In genomic region chr10:43396928-43397624, GRCh38 we compare ENCODE assay signal across 8 cellular contexts. TPM values are rescaled to one million over a fixed set of nuclear protein-coding genes. Genes with fewer than 3 reads are reported as not detected.
DNase-seq lines count a peak whose midpoint lies in the region; ATAC-seq, FAIRE-seq and TF ChIP-seq lines count a peak whose summit lies in the region.

No MANE protein-coding gene starts in this region.

- peak; percentile 86 for ATAC-seq in A549
- ATAC-seq in GM18861 (IDR thresholded peaks at IDR 0.05; ENCODE audit: unreplicated experiment): peak; percentile 81
- peak; percentile 58 for ATAC-seq in HG03060 (IDR thresholded peaks at IDR 0.05; ENCODE audit: low read depth, unreplicated experiment)

- H3K27ac ChIP-seq in A549 (peak overlapping the region; percentile 86 to 97), cingulate gyrus (ENCODE audit: low read depth, low read length) (peak overlapping the region; percentile 90), layer of hippocampus (ENCODE audit: low read depth, low read length) (peak overlapping the region; percentile 94)

- POLR2A ChIA-PET in A549 (lab: Yijun Ruan, JAX): interaction anchor here (0.6 to 3.3 kb wide), 11 partner anchors 8 to 1757 kb away, joined by 3 to 38 read pairs (median 4); partner anchors contain the start of genes HNRNPF and ZNF487

- TF ChIP-seq EP300 in A549 (IDR thresholded peaks at IDR 0.05): no peak

- peak overlapping the region; percentile 99 for H3K4me2 ChIP-seq in A549

- DNase-seq in A549 (ENCODE audit: low read depth in 1 of 2, low spot score in 1 of 2) (peak; percentile 91 to 95), NCI-H2227 (lab: John Stamatoyannopoulos, UW; ENCODE audit: unreplicated experiment) (peak; percentile 87)
- DNase-seq in activated CD4-positive, alpha-beta T cell treated with anti-CD3 and anti-CD28 coated beads for 1 hour: peak; percentile 52
- peak; percentile 89 for DNase-seq in stimulated activated CD4-positive, alpha-beta T cell treated with anti-CD3 and anti-CD28 coated beads, Interleukin-1b, Interleukin-23, amount 100 ng/mL, for 48 hours

- peak; percentile 19; the same call in 1 of the 2 replicates for TF ChIP-seq POLR2A in A549 (IDR thresholded peaks at IDR 0.05; ENCODE audit: low read length)

- CTCF ChIA-PET in A549 (lab: Yijun Ruan, JAX): interaction anchor here (0.8 to 1.0 kb wide), 2 partner anchors 16 to 19 kb away, joined by 3 read pairs; no protein-coding TSS in a partner anchor

- FAIRE-seq in A549 (lab: Jason Lieb, UNC): no peak

- no peak for TF ChIP-seq RAD21 in A549 (conservative IDR thresholded peaks at IDR 0.05 in 1 of 2, IDR thresholded peaks at IDR 0.05 in 1 of 2)

- H3K9me3 ChIP-seq in A549: no peaks in the 10 kb centered on the region

- no peak for TF ChIP-seq CTCF in A549 (IDR thresholded peaks at IDR 0.05)

- WGBS in A549 (ENCODE audit: missing lambda C conversion rate): under 1% methylated on average over 6 of the region's 70 CpGs

- H3K27me3 ChIP-seq in layer of hippocampus (ENCODE audit: control insufficient read depth, insufficient read depth, low read length): no peaks in the 10 kb centered on the region

- H3K4me3 ChIP-seq in A549: peak overlapping the region; percentile 65

- H3K4me1 ChIP-seq in A549: peaks cover 74% of the 10 kb centered on the region

TF ChIP-seq in A549, 52 proteins besides CTCF, POLR2A, EP300 and RAD21 (continues in another document):
- no peak; the same call in none of the 2 replicates for TF ChIP-seq FOSB (CRISPR knock-in tag; IDR thresholded peaks at IDR 0.05)
- peak; percentile 70; the same call in 1 of the 2 replicates for TF ChIP-seq NPAS2 (CRISPR knock-in tag; IDR thresholded peaks at IDR 0.05; ENCODE audit: borderline replicate concordance)
- no peak for TF ChIP-seq MAFK (IDR thresholded peaks at IDR 0.05; ENCODE audit: partially characterized antibody)
- no peak for TF ChIP-seq ZFP36 (IDR thresholded peaks at IDR 0.05; ENCODE audit: borderline replicate concordance, partially characterized antibody)
- no peak for TF ChIP-seq SREBF2 (IDR thresholded peaks at IDR 0.05)
- no peak for TF ChIP-seq NR3C1 (IDR thresholded peaks at IDR 0.05)
- peak; percentile 51 for TF ChIP-seq BHLHE40 (IDR thresholded peaks at IDR 0.05; ENCODE audit: low read depth, low read length)
- 0 out of 3 replicates have a peak, but pooled peaks have one; percentile 45 for TF ChIP-seq BCL3 (IDR thresholded peaks at IDR 0.05)
- no peak for TF ChIP-seq RCOR1 (IDR thresholded peaks at IDR 0.05; ENCODE audit: low read depth, low read length)
- no peak for TF ChIP-seq RARB (CRISPR knock-in tag; IDR thresholded peaks at IDR 0.05)
- TF ChIP-seq ZC3H11A (IDR thresholded peaks at IDR 0.05): no peak
- peak; percentile 60; the same call in 1 of the 2 replicates for TF ChIP-seq TP53 (CRISPR knock-in tag; IDR thresholded peaks at IDR 0.05)
- no peak for TF ChIP-seq PBX3 (IDR thresholded peaks at IDR 0.05)
- no peak for TF ChIP-seq HDAC2 (IDR thresholded peaks at IDR 0.05)
- TF ChIP-seq HES2 (IDR thresholded peaks at IDR 0.05): no peak
- no peak for TF ChIP-seq FOXS1 (CRISPR knock-in tag; IDR thresholded peaks at IDR 0.05)
- TF ChIP-seq MAZ (IDR thresholded peaks at IDR 0.05; ENCODE audit: borderline replicate concordance, low read depth, low read length): no peak
- TF ChIP-seq HEYL (CRISPR knock-in tag; IDR thresholded peaks at IDR 0.05): no peak
- no peak for TF ChIP-seq KDM1A (IDR thresholded peaks at IDR 0.05; ENCODE audit: low read depth)
- TF ChIP-seq KDM5A (IDR thresholded peaks at IDR 0.05): no peak
- peak; percentile 98 for TF ChIP-seq E2F6 (IDR thresholded peaks at IDR 0.05; ENCODE audit: borderline replicate concordance, low read depth)
- no peak for TF ChIP-seq CHD2 (IDR thresholded peaks at IDR 0.05; ENCODE audit: low read length, partially characterized antibody)
- TF ChIP-seq MYC (IDR thresholded peaks at IDR 0.05; ENCODE audit: borderline replicate concordance, low read length): peak; percentile 91
- 0 out of 2 replicates have a peak, but pooled peaks have one; percentile 11 for TF ChIP-seq GATA3 (IDR thresholded peaks at IDR 0.05; ENCODE audit: borderline replicate concordance)
- no peak for TF ChIP-seq JUNB (IDR thresholded peaks at IDR 0.05)
- TF ChIP-seq EHMT2 (IDR thresholded peaks at IDR 0.05; ENCODE audit: low read depth): no peak
- TF ChIP-seq MAX (IDR thresholded peaks at IDR 0.05): peak; percentile 99
- TF ChIP-seq RNF2 (IDR thresholded peaks at IDR 0.05; ENCODE audit: borderline replicate concordance, low read depth): no peak
- TF ChIP-seq, protein P1, sequence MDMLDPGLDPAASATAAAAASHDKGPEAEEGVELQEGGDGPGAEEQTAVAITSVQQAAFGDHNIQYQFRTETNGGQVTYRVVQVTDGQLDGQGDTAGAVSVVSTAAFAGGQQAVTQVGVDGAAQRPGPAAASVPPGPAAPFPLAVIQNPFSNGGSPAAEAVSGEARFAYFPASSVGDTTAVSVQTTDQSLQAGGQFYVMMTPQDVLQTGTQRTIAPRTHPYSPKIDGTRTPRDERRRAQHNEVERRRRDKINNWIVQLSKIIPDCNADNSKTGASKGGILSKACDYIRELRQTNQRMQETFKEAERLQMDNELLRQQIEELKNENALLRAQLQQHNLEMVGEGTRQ (IDR thresholded peaks at IDR 0.05): peak; percentile 94
- TF ChIP-seq ZNF302 (CRISPR knock-in tag; IDR thresholded peaks at IDR 0.05): no peak
- TF ChIP-seq CEBPB (IDR thresholded peaks at IDR 0.05): no peak
- peak; percentile 83 for TF ChIP-seq EHF (CRISPR knock-in tag; IDR thresholded peaks at IDR 0.05)
- TF ChIP-seq TFCP2L1 (CRISPR knock-in tag; IDR thresholded peaks at IDR 0.05): no peak
- no peak for TF ChIP-seq HOXB13 (CRISPR knock-in tag; IDR thresholded peaks at IDR 0.05; ENCODE audit: low read depth)

RNA-seq across cellular contexts. Expression of gene HNRNPF, which starts 11.9 kb away (rescaled TPM):
- polyA plus RNA-seq in A549 (2011; rRNA removed) (198 and 271 TPM in 2 replicates), A549 (2017; fragmentation: RNase III; extraction: RNeasy Plus Mini Kit Qiagen cat#74134 plus additional on column Dnase treatment) (217 to 228 TPM (median 221 TPM) in 3 replicates)
- 236 and 250 TPM in 2 replicates for polyA plus RNA-seq in A549 (2012; cell fraction: cytosol; rRNA removed)
- polyA plus RNA-seq in A549 (2012; cell fraction: nucleus; rRNA removed): 275 and 276 TPM in 2 replicates
- 220 and 241 TPM in 2 replicates for polyA minus RNA-seq in A549 (2011; rRNA and poly(A)+ RNA removed)

RNA-seq across cellular contexts. Expression of gene FXYD4, which starts 25.6 kb away (rescaled TPM):
- not detected in 2 replicates for polyA plus RNA-seq in A549 (2011; rRNA removed)
- polyA plus RNA-seq in A549 (2012; cell fraction: cytosol; rRNA removed): not detected in 2 replicates
- polyA plus RNA-seq in A549 (2012; cell fraction: nucleus; rRNA removed): not detected in 2 replicates
- not detected in 3 replicates for polyA plus RNA-seq in A549 (2017; fragmentation: RNase III; extraction: RNeasy Plus Mini Kit Qiagen cat#74134 plus additional on column Dnase treatment)
- polyA minus RNA-seq in A549 (2011; rRNA and poly(A)+ RNA removed): not detected in 2 replicates

RNA-seq across cellular contexts. Expression of gene ZNF487, which starts 39.8 kb away (rescaled TPM):
- polyA plus RNA-seq in A549 (2011; rRNA removed): 7.2 and 9.4 TPM in 2 replicates
- polyA plus RNA-seq in A549 (2012; cell fraction: cytosol; rRNA removed): 5.9 and 6.8 TPM in 2 replicates
- polyA plus RNA-seq in A549 (2012; cell fraction: nucleus; rRNA removed): 4.3 and 5.4 TPM in 2 replicates
- polyA plus RNA-seq in A549 (2017; fragmentation: RNase III; extraction: RNeasy Plus Mini Kit Qiagen cat#74134 plus additional on column Dnase treatment): 3.7 to 4.9 TPM (median 4.3 TPM) in 3 replicates
- polyA minus RNA-seq in A549 (2011; rRNA and poly(A)+ RNA removed): 3.0 and 4.7 TPM in 2 replicates

Comparison
In these comparisons a context has a peak if more than half of its experiments do, and no peak if none do; other contexts are left out.
1. Peak in every context shown above with its lines: DNase-seq, ATAC-seq, H3K4me3 ChIP-seq and H3K27ac ChIP-seq.